In the genomic region with DNA sequence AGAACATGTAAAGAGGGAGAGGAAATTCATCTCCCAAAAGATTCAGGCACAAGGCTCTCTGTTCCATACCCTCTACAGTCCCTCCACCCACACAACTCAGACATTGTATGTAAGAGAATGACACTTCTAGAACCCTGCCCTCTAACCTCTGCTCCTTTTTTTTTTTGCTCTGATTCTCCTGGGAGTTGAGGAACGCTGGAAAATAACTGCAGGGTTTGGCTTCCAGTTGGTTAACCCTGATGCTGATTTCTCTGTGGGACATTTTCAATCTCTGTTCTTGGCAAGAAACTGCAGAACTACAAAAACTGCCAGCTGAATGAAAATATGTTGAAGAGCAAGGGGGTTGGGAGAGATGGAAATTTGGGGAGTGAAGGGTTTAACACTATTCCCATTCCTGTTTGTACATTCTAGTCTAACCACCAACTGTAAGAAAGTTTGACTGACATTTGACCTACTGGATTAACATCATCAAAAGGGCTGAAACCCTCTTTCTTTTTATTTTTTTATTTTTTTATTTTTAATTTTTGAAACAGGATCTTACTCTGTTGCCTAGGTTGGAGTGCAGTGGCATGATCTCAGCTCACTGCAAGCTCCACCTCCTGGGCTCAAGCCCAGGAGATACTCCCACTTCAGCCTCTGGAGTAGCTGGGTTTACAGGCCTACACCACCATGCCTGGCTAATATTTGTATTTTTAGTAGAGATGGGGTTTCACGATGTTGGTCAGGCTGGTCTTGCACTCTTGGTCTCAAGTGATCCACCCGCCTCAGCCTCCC, we compare ENCODE assay signal across 14 cellular contexts. TPM values are rescaled to one million over a fixed set of nuclear protein-coding genes. Genes with fewer than 3 reads are reported as not detected.
DNase-seq lines count a peak whose midpoint lies in the region; ATAC-seq, FAIRE-seq and TF ChIP-seq lines count a peak whose summit lies in the region.
"Had no signal": no experiment of that assay in that cellular context is flagged by ENCODE, and none has a peak within 500 bp of the region (broad histone marks: within the 10 kb centered on the region; RNA-seq: fewer than 3 reads in every experiment).

No MANE protein-coding gene starts in this region.

- H4K8ac ChIP-seq in IMR-90 (ENCODE audit: low read depth in 2 of 2, low read length in 2 of 2), result no peak overlapping the region

- peak overlapping the region; percentile 60; the same call in 1 of the 2 replicates for H3K23ac ChIP-seq in IMR-90 (ENCODE audit: low read depth, low read length)

- BruUV-seq in IMR-90 (replicated peaks; lab: Mats Ljungman, UMichigan), result no TSS peak

- H2BK120ac ChIP-seq in IMR-90 (ENCODE audit: low read depth, low read length), result peak overlapping the region; percentile 27; the same call in 1 of the 2 replicates

- POLR2A ChIA-PET in IMR-90 (lab: Charles Lee; ENCODE audit: unreplicated experiment), result no interaction called here

- no CpG with 5 or more reads among the region's 3 CpGs for WGBS in IMR-90 (ENCODE audit: extremely low coverage in 2 of 2, insufficient read length in 1 of 2), 2 experiments

- H3K79me1 ChIP-seq in IMR-90 (ENCODE audit: low read depth in 1 of 2, low read length in 2 of 2), result no peaks in the 10 kb centered on the region

- H3K14ac ChIP-seq in IMR-90 (replicated peaks; ENCODE audit: low read depth, low read length), result no peak overlapping the region

- H3K4me1 ChIP-seq in IMR-90 (ENCODE audit: control insufficient read depth, insufficient read depth, low read length) (peaks cover 3% of the 10 kb centered on the region; the same call in 1 of the 2 replicates), fibroblast of lung (ENCODE audit: control insufficient read depth, extremely low read depth, insufficient read depth, low read length) (peaks cover 8% of the 10 kb centered on the region), lower lobe of right lung (peaks cover 7% of the 10 kb centered on the region), thoracic aorta (ENCODE audit: control insufficient read depth in 1 of 2, low read depth in 2 of 2) (peaks cover 14 to 47% of the 10 kb centered on the region in 2 donors)
- H3K4me1 ChIP-seq: SJSA1 had no signal

- FAIRE-seq in H54 (lab: Jason Lieb, UNC), result no peak
- FAIRE-seq: endometrium had no signal

- H3K4me2 ChIP-seq in IMR-90 (ENCODE audit: low read depth, low read length) (no peak overlapping the region), fibroblast of lung (ENCODE audit: extremely low read depth, insufficient read depth, low read length) (no peak overlapping the region)

- no peaks in the 10 kb centered on the region for H4K20me1 ChIP-seq in IMR-90 (ENCODE audit: insufficient read depth, low read length)
- H4K20me1 ChIP-seq in fibroblast of lung (ENCODE audit: control insufficient read depth, extremely low read depth, insufficient read depth, low read length), result no peaks in the 10 kb centered on the region

- H3K27me3 ChIP-seq in IMR-90 (ENCODE audit: control insufficient read depth, insufficient read depth, low read length), result no peaks in the 10 kb centered on the region
- no peaks in the 10 kb centered on the region for H3K27me3 ChIP-seq in fibroblast of lung (ENCODE audit: control insufficient read depth, insufficient read depth, low read length)
- H3K27me3 ChIP-seq in lower lobe of right lung (ENCODE audit: low read depth), result no peaks in the 10 kb centered on the region
- no peaks in the 10 kb centered on the region for H3K27me3 ChIP-seq in thoracic aorta (replicated peaks; ENCODE audit: insufficient read depth)
- H3K27me3 ChIP-seq: SJSA1 had no signal

- in situ Hi-C loops in IMR-90 (cut with MboI; ENCODE audit: low sequenced_read_pairs), result no loop called here

- no peaks in the 10 kb centered on the region for H3K9me3 ChIP-seq in IMR-90 (ENCODE audit: control insufficient read depth, insufficient read depth, low read length)
- no peaks in the 10 kb centered on the region for H3K9me3 ChIP-seq in fibroblast of lung (ENCODE audit: control insufficient read depth, insufficient read depth, low read depth, low read length)
- no peaks in the 10 kb centered on the region for H3K9me3 ChIP-seq in lower lobe of right lung
- H3K9me3 ChIP-seq in thoracic aorta, result no peaks in the 10 kb centered on the region
- H3K9me3 ChIP-seq: SJSA1 had no signal

- H4K91ac ChIP-seq in IMR-90 (ENCODE audit: insufficient read depth, low read depth, low read length), result no peak overlapping the region

- TF ChIP-seq POLR2A in IMR-90 (IDR thresholded peaks at IDR 0.05; ENCODE audit: low read depth, low read length), result no peak
- TF ChIP-seq POLR2A in H54 (IDR thresholded peaks at IDR 0.05; ENCODE audit: low read depth, low read length), result no peak

- intact Hi-C loops in IMR-90 (cut with micrococcal nuclease), result no loop called here
- intact Hi-C loops in lower lobe of right lung (cut with DNase I), result no loop called here

- no peak overlapping the region for H2AK5ac ChIP-seq in IMR-90 (ENCODE audit: low read depth, low read length)

- no peak overlapping the region for H2AFZ ChIP-seq in IMR-90 (replicated peaks; ENCODE audit: low read length, poor library complexity)
- peak overlapping the region; percentile 4 for H2AFZ ChIP-seq in fibroblast of lung (ENCODE audit: low read length)

- H3K56ac ChIP-seq in IMR-90 (ENCODE audit: extremely low read depth, insufficient read depth, low read length), result no peak overlapping the region

- no peak overlapping the region for H2AK9ac ChIP-seq in IMR-90 (replicated peaks; ENCODE audit: low read depth, low read length, poor library complexity)

- peak overlapping the region; percentile 40; the same call in 1 of the 2 replicates for H2BK20ac ChIP-seq in IMR-90 (ENCODE audit: low read depth, low read length)

- peak; percentile 64; the same call in 1 of the 2 replicates for ATAC-seq in IMR-90 (ENCODE audit: low read depth)
- peak; percentile 86 to 89 for ATAC-seq in lower lobe of right lung
- peak; percentile 67 for ATAC-seq in thoracic aorta (ENCODE audit: insufficient number of reproducible peaks, low FRiP score, low read depth)
- no peak for ATAC-seq in HG02884 (IDR thresholded peaks at IDR 0.05; ENCODE audit: unreplicated experiment)

- H3K9ac ChIP-seq in IMR-90 (ENCODE audit: low read depth, low read length) (no peak overlapping the region), fibroblast of lung (ENCODE audit: insufficient read depth, low read length) (no peak overlapping the region)

- DNase-seq in IMR-90, result no peak
- DNase-seq in fibroblast of lung (ENCODE audit: low read depth in 2 of 2), result no peak
- DNase-seq in lower lobe of right lung, result peak; percentile 50
- no peak for DNase-seq in thoracic aorta (ENCODE audit: low spot score)
- DNase-seq in NCI-H2171 (lab: John Stamatoyannopoulos, UW), result no peak
- no peak for DNase-seq in NCI-H446 treated with DMSO at 0.1 percent for 48 hours (lab: John Stamatoyannopoulos, UW)
- DNase-seq in H54 (ENCODE audit: insufficient read length, low spot score), result no peak
- DNase-seq: activated CD8-positive, alpha-beta memory T cell treated with anti-CD3 and anti-CD28 coated beads for 24 hours; activated gamma-delta T cell; NCI-H2029 had no signal

- no peak for TF ChIP-seq RAD21 in IMR-90 (IDR thresholded peaks at IDR 0.05; ENCODE audit: low read length)

- H3K9me1 ChIP-seq in IMR-90 (ENCODE audit: insufficient read depth, low read length), result no peaks in the 10 kb centered on the region

- TF ChIP-seq CTCF in IMR-90 (conservative IDR thresholded peaks at IDR 0.05; ENCODE audit: low read depth, low read length) (no peak), fibroblast of lung (conservative IDR thresholded peaks at IDR 0.05 in 1 of 2, IDR thresholded peaks at IDR 0.05 in 1 of 2; ENCODE audit: low read depth in 1 of 2, low read length in 2 of 2) (no peak), lower lobe of right lung (IDR thresholded peaks at IDR 0.05) (no peak), thoracic aorta (IDR thresholded peaks at IDR 0.05) (no peak)

- H3K4ac ChIP-seq in IMR-90 (ENCODE audit: low read depth, low read length), result no peak overlapping the region

- 0 out of 2 replicates have a peak overlapping the region, but pooled peaks have one; percentile 16 for H3K18ac ChIP-seq in IMR-90 (ENCODE audit: low read depth, low read length)

- CTCF ChIA-PET in IMR-90 (lab: Yijun Ruan, JAX), result no interaction called here

- dilution Hi-C loops in IMR-90 (cut with HindIII; ENCODE audit: low sequenced_read_pairs, unreplicated experiment), result no loop called here

- H3K36me3 ChIP-seq in IMR-90 (ENCODE audit: control insufficient read depth, insufficient read depth, low read length) (no peaks in the 10 kb centered on the region), fibroblast of lung (ENCODE audit: control insufficient read depth, insufficient read depth, low read length) (no peaks in the 10 kb centered on the region), lower lobe of right lung (no peaks in the 10 kb centered on the region), thoracic aorta (no peaks in the 10 kb centered on the region)
- H3K36me3 ChIP-seq: SJSA1 had no signal

- H3K4me3 ChIP-seq in IMR-90 (ENCODE audit: insufficient read depth, low read depth, low read length) (no peak overlapping the region), fibroblast of lung (replicated peaks in 1 of 4; ENCODE audit: control extremely low read depth in 1 of 4, insufficient read depth in 1 of 4, low read depth in 3 of 4, low read length in 4 of 4) (no peak overlapping the region), lower lobe of right lung (no peak overlapping the region), thoracic aorta (peak overlapping the region; percentile 15)
- H3K4me3 ChIP-seq: SJSA1 had no signal

- no peaks in the 10 kb centered on the region for H3K79me2 ChIP-seq in fibroblast of lung (ENCODE audit: control insufficient read depth, insufficient read depth, low read length)

- H3K27ac ChIP-seq in IMR-90 (ENCODE audit: insufficient read depth, low read length) (no peak overlapping the region), fibroblast of lung (ENCODE audit: insufficient read depth, low read length) (peak overlapping the region; percentile 14), lower lobe of right lung (peak overlapping the region; percentile 13), thoracic aorta (peak overlapping the region; percentile 56 to 66)
- H3K27ac ChIP-seq: SJSA1 had no signal

- no peak overlapping the region for H2BK15ac ChIP-seq in IMR-90 (ENCODE audit: low read depth, low read length)

- no peak overlapping the region for H4K5ac ChIP-seq in IMR-90 (ENCODE audit: low read depth, low read length)

- no peak overlapping the region for H2BK5ac ChIP-seq in IMR-90 (ENCODE audit: low read depth, low read length, poor library complexity, severe bottlenecking)

TF ChIP-seq in IMR-90, 13 proteins besides CTCF, POLR2A, EP300 and RAD21 (continues in another document):
- TF ChIP-seq NFE2L2 (IDR thresholded peaks at IDR 0.05; ENCODE audit: low read depth, low read length), result no peak
- TF ChIP-seq CHD1 (IDR thresholded peaks at IDR 0.05; ENCODE audit: low read depth, low read length), result no peak

RNA-seq across cellular contexts. Expression of a gene that starts 14.5 kb away (rescaled TPM):
- 24.2 and 26.4 TPM in 2 replicates for total RNA-seq in IMR-90 (2012; rRNA removed)
- polyA plus RNA-seq in IMR-90 (2012; rRNA removed), result 14.4 and 14.5 TPM in 2 replicates
- polyA plus RNA-seq in IMR-90 (2012; cell fraction: cytosol; rRNA removed), result 6.6 and 8.8 TPM in 2 replicates
- polyA plus RNA-seq in IMR-90 (2012; cell fraction: nucleus; rRNA removed; ENCODE audit: low replicate concordance), result 20.8 and 44.3 TPM in 2 replicates
- 8.0 and 15.7 TPM in 2 replicates for total RNA-seq in fibroblast of lung
- polyA plus RNA-seq in fibroblast of lung, result 12.5 and 23.7 TPM in 2 replicates
- 9.0 and 20.7 TPM in 2 replicates for polyA plus RNA-seq in fibroblast of lung (2012)
- 7.5 and 22.0 TPM in 2 replicates for polyA minus RNA-seq in fibroblast of lung (ENCODE audit: low replicate concordance)
- 35.5 TPM for total RNA-seq in lower lobe of right lung
- total RNA-seq in thoracic aorta, result 10 to 100 TPM; 48.2 to 88.5 TPM
- polyA plus RNA-seq: CD14-positive monocyte had no signal
